Comparison of ENCODE assay signal across 11 cellular contexts in the genomic region with DNA sequence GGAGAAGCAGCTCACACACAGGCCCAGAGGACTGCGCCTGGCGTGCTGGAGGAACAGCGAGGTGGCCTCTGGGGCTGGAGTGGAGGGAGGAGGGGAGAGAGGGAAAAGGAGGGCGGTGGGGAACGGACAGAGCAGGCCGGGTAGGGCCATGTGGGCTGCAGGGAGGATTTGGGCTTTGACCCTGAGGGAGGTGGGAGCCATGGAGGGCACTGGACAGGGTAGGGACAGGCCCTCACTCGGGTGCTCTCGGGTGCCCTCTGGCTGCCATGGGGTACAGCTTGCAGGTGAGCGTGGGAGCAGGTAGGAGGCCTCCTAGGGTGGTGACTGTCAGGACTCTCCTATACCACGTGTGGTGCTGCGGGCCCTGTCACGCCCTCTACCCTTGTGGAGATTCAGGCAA. TPM values are rescaled to one million over a fixed set of nuclear protein-coding genes. Genes with fewer than 3 reads are reported as not detected.
DNase-seq lines count a peak whose midpoint lies in the region; FAIRE-seq and TF ChIP-seq lines count a peak whose summit lies in the region.
"Had no signal": no experiment of that assay in that cellular context is flagged by ENCODE, and none has a peak within 500 bp of the region (broad histone marks: within the 10 kb centered on the region; RNA-seq: fewer than 3 reads in every experiment).

No MANE protein-coding gene starts in this region.

- H3K36me3 ChIP-seq in DOHH2 (ENCODE audit: control insufficient read depth, low read length) (peaks cover 43% of the 10 kb centered on the region), OCI-LY3 (replicated peaks; ENCODE audit: low read depth, low read length) (peaks cover 50% of the 10 kb centered on the region), keratinocyte (ENCODE audit: control insufficient read depth in 2 of 2, extremely low read depth in 1 of 2, insufficient read depth in 2 of 2, low read length in 2 of 2) (peaks cover 11 to 19% of the 10 kb centered on the region in 2 experiments)

- DNase-seq in keratinocyte (ENCODE audit: low read depth, low spot score) = no peak
- DNase-seq in activated CD4-positive, alpha-beta T cell treated with anti-CD3 and anti-CD28 coated beads, Interleukin-2, amount 10 ng/mL, durations not matched to agents 7 days and 5 days = no peak
- no peak for DNase-seq in LoVo (ENCODE audit: low spot score)
- no peak for DNase-seq in NCI-H1694 treated with DMSO at 0.1 percent for 48 hours (lab: John Stamatoyannopoulos, UW)
- DNase-seq: hypothalamus; NK-92 treated with Interleukin-12 subunit alpha and Interleukin-12 subunit beta, amount 100 ng/mL, for 24 hours had no signal

- CTCF ChIA-PET in activated CD4-positive, alpha-beta T cell treated with anti-CD3 and anti-CD28 coated beads, Interleukin-2, amount 10 ng/mL, durations not matched to agents 7 days and 5 days (lab: Charles Lee) = no interaction called here

- H3K9ac ChIP-seq in OCI-LY3 (ENCODE audit: low read length) = no peak overlapping the region
- no peak overlapping the region for H3K9ac ChIP-seq in keratinocyte (ENCODE audit: control insufficient read depth, extremely low read depth, insufficient read depth, low read length)
- H3K9ac ChIP-seq: BLaER1 had no signal

- H3K27me3 Mint-ChIP-seq in activated CD4-positive, alpha-beta T cell treated with anti-CD3 and anti-CD28 coated beads, Interleukin-2, amount 10 ng/mL, durations not matched to agents 7 days and 5 days = no peaks in the 10 kb centered on the region

- H3K4me3 Mint-ChIP-seq in activated CD4-positive, alpha-beta T cell treated with anti-CD3 and anti-CD28 coated beads, Interleukin-2, amount 10 ng/mL, durations not matched to agents 7 days and 5 days = no peak overlapping the region

- H2AFZ ChIP-seq in OCI-LY3 (ENCODE audit: low read depth, low read length) (no peak overlapping the region), keratinocyte (ENCODE audit: control insufficient read depth, low read length) (no peak overlapping the region)

- no peaks in the 10 kb centered on the region for H4K20me1 ChIP-seq in DOHH2 (ENCODE audit: control insufficient read depth, insufficient read depth, low read depth, low read length)
- H4K20me1 ChIP-seq in OCI-LY3 (ENCODE audit: insufficient read depth, low read length) = no peaks in the 10 kb centered on the region
- no peaks in the 10 kb centered on the region for H4K20me1 ChIP-seq in keratinocyte (ENCODE audit: control insufficient read depth, extremely low read depth, insufficient read depth, low read length)

- H3K36me3 Mint-ChIP-seq in activated CD4-positive, alpha-beta T cell treated with anti-CD3 and anti-CD28 coated beads, Interleukin-2, amount 10 ng/mL, durations not matched to agents 7 days and 5 days (ENCODE audit: low read depth) = peaks cover 1% of the 10 kb centered on the region

- H3K4me3 ChIP-seq in DOHH2 (ENCODE audit: low read length) (no peak overlapping the region), OCI-LY3 (ENCODE audit: low read length) (no peak overlapping the region), keratinocyte (ENCODE audit: control insufficient read depth in 2 of 3, extremely low read depth in 1 of 3, insufficient read depth in 2 of 3, low read depth in 1 of 3, low read length in 3 of 3) (no peak overlapping the region)
- H3K4me3 ChIP-seq: BLaER1, vagina had no signal

- no peaks in the 10 kb centered on the region for H3K27me3 ChIP-seq in DOHH2 (ENCODE audit: control insufficient read depth, low read length)
- no peaks in the 10 kb centered on the region for H3K27me3 ChIP-seq in OCI-LY3 (ENCODE audit: low read depth, low read length)
- H3K27me3 ChIP-seq in keratinocyte (ENCODE audit: control insufficient read depth, extremely low read depth, insufficient read depth, low read length) = no peaks in the 10 kb centered on the region
- H3K27me3 ChIP-seq: BLaER1, vagina had no signal

- H3K79me2 ChIP-seq in DOHH2 (ENCODE audit: control insufficient read depth, low read length) (no peaks in the 10 kb centered on the region), OCI-LY3 (ENCODE audit: low read length) (no peaks in the 10 kb centered on the region), keratinocyte (ENCODE audit: control insufficient read depth, insufficient read depth, low read length) (no peaks in the 10 kb centered on the region)

- no peaks in the 10 kb centered on the region for H3K9me3 ChIP-seq in DOHH2 (ENCODE audit: control insufficient read depth, insufficient read depth, low read length)
- H3K9me3 ChIP-seq in OCI-LY3 (ENCODE audit: insufficient read depth, low read length) = no peaks in the 10 kb centered on the region
- no peaks in the 10 kb centered on the region for H3K9me3 ChIP-seq in keratinocyte (ENCODE audit: control insufficient read depth, low read depth, low read length)
- H3K9me3 ChIP-seq: BLaER1, vagina had no signal

- no peak overlapping the region for H3K4me2 ChIP-seq in DOHH2 (ENCODE audit: low read length)
- H3K4me2 ChIP-seq in OCI-LY3 (ENCODE audit: low read length) = no peak overlapping the region
- H3K4me2 ChIP-seq in keratinocyte (ENCODE audit: control insufficient read depth, extremely low read depth, insufficient read depth, low read depth, low read length) = no peak overlapping the region
- H3K4me2 ChIP-seq: BLaER1 had no signal

- POLR2A ChIA-PET in activated CD4-positive, alpha-beta T cell treated with anti-CD3 and anti-CD28 coated beads, Interleukin-2, amount 10 ng/mL, durations not matched to agents 7 days and 5 days (lab: Charles Lee) = no interaction called here

- no peaks in the 10 kb centered on the region for H3K4me1 Mint-ChIP-seq in activated CD4-positive, alpha-beta T cell treated with anti-CD3 and anti-CD28 coated beads, Interleukin-2, amount 10 ng/mL, durations not matched to agents 7 days and 5 days

- dilution Hi-C loops in keratinocyte (cut with MboI; ENCODE audit: extremely low pct_ligation_motif_present, low sequenced_read_pairs) = no loop called here

- no peaks in the 10 kb centered on the region for H3F3A ChIP-seq in DOHH2 (ENCODE audit: control insufficient read depth, insufficient read depth)

- H3K27ac ChIP-seq in DOHH2 (ENCODE audit: low read depth, low read length) (no peak overlapping the region), OCI-LY3 (ENCODE audit: low read length) (no peak overlapping the region), keratinocyte (ENCODE audit: control insufficient read depth, insufficient read depth, low read length) (no peak overlapping the region)
- H3K27ac ChIP-seq: BLaER1, vagina had no signal

- no peaks in the 10 kb centered on the region for H3K9me2 ChIP-seq in DOHH2 (replicated peaks; ENCODE audit: control insufficient read depth, low read length)

- peak; percentile 60 for FAIRE-seq in keratinocyte (lab: Jason Lieb, UNC)

- no peaks in the 10 kb centered on the region for H3K9me1 ChIP-seq in keratinocyte (ENCODE audit: control insufficient read depth, extremely low read depth, insufficient read depth, low read length)

- TF ChIP-seq CTCF in DOHH2 (IDR thresholded peaks at IDR 0.05; ENCODE audit: low read depth, low read length, poor library complexity, severe bottlenecking) (peak; percentile 58), OCI-LY3 (IDR thresholded peaks at IDR 0.05; ENCODE audit: low read depth, low read length) (peak; percentile 68), keratinocyte (optimal IDR thresholded peaks at IDR 0.05 in 1 of 3, IDR thresholded peaks at IDR 0.05 in 1 of 3, conservative IDR thresholded peaks at IDR 0.05 in 1 of 3; ENCODE audit: extremely low read depth in 1 of 3, insufficient read depth in 2 of 3, low read length in 3 of 3) (peak; percentile 84 to 91 (median 86))

- H3K4me1 ChIP-seq in DOHH2 (ENCODE audit: control insufficient read depth, low read length) = no peaks in the 10 kb centered on the region
- H3K4me1 ChIP-seq in OCI-LY3 (ENCODE audit: low read length) = no peaks in the 10 kb centered on the region
- no peaks in the 10 kb centered on the region for H3K4me1 ChIP-seq in keratinocyte (ENCODE audit: control insufficient read depth, extremely low read depth, insufficient read depth, low read length)
- H3K4me1 ChIP-seq: BLaER1, vagina had no signal

- no peak overlapping the region for H3K27ac Mint-ChIP-seq in activated CD4-positive, alpha-beta T cell treated with anti-CD3 and anti-CD28 coated beads, Interleukin-2, amount 10 ng/mL, durations not matched to agents 7 days and 5 days

- no peaks in the 10 kb centered on the region for H3K9me3 Mint-ChIP-seq in activated CD4-positive, alpha-beta T cell treated with anti-CD3 and anti-CD28 coated beads, Interleukin-2, amount 10 ng/mL, durations not matched to agents 7 days and 5 days

RNA-seq across cellular contexts. Expression of gene PLIN4, which starts 22.8 kb away (rescaled TPM):
- polyA plus RNA-seq in keratinocyte = 0.01 TPM in 1 of 3 replicates, not detected in the others
- polyA plus RNA-seq in keratinocyte (2011; ENCODE audit: low read depth) = not detected
- not detected in 2 replicates for polyA plus RNA-seq in keratinocyte (2011; cell fraction: cytosol; rRNA removed)
- 0.03 TPM in 1 of 2 replicates, not detected in the other for polyA plus RNA-seq in keratinocyte (2011; cell fraction: nucleus; rRNA removed)
- polyA plus RNA-seq in keratinocyte (2012; ENCODE audit: low replicate concordance) = 0.03 and 0.25 TPM in 2 replicates
- not detected in 3 replicates for polyA minus RNA-seq in keratinocyte
- not detected for polyA minus RNA-seq in keratinocyte (2011; cell fraction: cytosol; rRNA and poly(A)+ RNA removed)
- not detected in 2 replicates for polyA minus RNA-seq in keratinocyte (2011; cell fraction: nucleus; rRNA and poly(A)+ RNA removed)
- total RNA-seq in activated CD4-positive, alpha-beta T cell treated with anti-CD3 and anti-CD28 coated beads, Interleukin-2, amount 10 ng/mL, durations not matched to agents 7 days and 5 days = not detected
- total RNA-seq: T-helper 1 cell treated with Interleukin-12 subunit alpha and Interleukin-12 subunit beta and Interleukin-4 antibody, amounts not matched to agents 30 ng/mL and 1 ng/mL, for 36 hours had no signal

RNA-seq across cellular contexts. Expression of gene HDGFL2, which starts 23.4 kb away (rescaled TPM):
- polyA plus RNA-seq in keratinocyte = 19.5 to 22.0 TPM (median 21.6 TPM) in 3 replicates
- 19.5 TPM for polyA plus RNA-seq in keratinocyte (2011; ENCODE audit: low read depth)
- 10.0 and 22.2 TPM in 2 replicates for polyA plus RNA-seq in keratinocyte (2011; cell fraction: cytosol; rRNA removed)
- 21.4 and 30.6 TPM in 2 replicates for polyA plus RNA-seq in keratinocyte (2011; cell fraction: nucleus; rRNA removed)
- polyA plus RNA-seq in keratinocyte (2012; ENCODE audit: low replicate concordance) = 6.9 and 42.1 TPM in 2 replicates
- 10.4 to 18.6 TPM (median 10.5 TPM) in 3 replicates for polyA minus RNA-seq in keratinocyte
- polyA minus RNA-seq in keratinocyte (2011; cell fraction: cytosol; rRNA and poly(A)+ RNA removed) = 24.7 TPM
- 8.8 and 11.4 TPM in 2 replicates for polyA minus RNA-seq in keratinocyte (2011; cell fraction: nucleus; rRNA and poly(A)+ RNA removed)
- 10 to 100 TPM; 58.3 to 62.1 TPM for total RNA-seq in activated CD4-positive, alpha-beta T cell treated with anti-CD3 and anti-CD28 coated beads, Interleukin-2, amount 10 ng/mL, durations not matched to agents 7 days and 5 days

RNA-seq across cellular contexts. Expression of gene UBXN6, which starts 37.9 kb away (rescaled TPM):
- polyA plus RNA-seq in keratinocyte = 36.4 to 63.1 TPM (median 48.2 TPM) in 3 replicates
- polyA plus RNA-seq in keratinocyte (2011; ENCODE audit: low read depth) = 48.9 TPM
- polyA plus RNA-seq in keratinocyte (2011; cell fraction: cytosol; rRNA removed) = 36.7 and 82.9 TPM in 2 replicates
- polyA plus RNA-seq in keratinocyte (2011; cell fraction: nucleus; rRNA removed) = 38.6 and 44.6 TPM in 2 replicates
- polyA plus RNA-seq in keratinocyte (2012; ENCODE audit: low replicate concordance) = 75.6 and 83.5 TPM in 2 replicates
- polyA minus RNA-seq in keratinocyte = 30.9 to 48.0 TPM (median 47.7 TPM) in 3 replicates
- polyA minus RNA-seq in keratinocyte (2011; cell fraction: cytosol; rRNA and poly(A)+ RNA removed) = 82.1 TPM
- 18.5 and 24.9 TPM in 2 replicates for polyA minus RNA-seq in keratinocyte (2011; cell fraction: nucleus; rRNA and poly(A)+ RNA removed)
- 10 to 100 TPM; 36.2 to 44.6 TPM for total RNA-seq in activated CD4-positive, alpha-beta T cell treated with anti-CD3 and anti-CD28 coated beads, Interleukin-2, amount 10 ng/mL, durations not matched to agents 7 days and 5 days

RNA-seq across cellular contexts. Expression of gene PLIN5, which starts 39.6 kb away (rescaled TPM):
- polyA plus RNA-seq in keratinocyte = 0.04 TPM in 1 of 3 replicates, not detected in the others
- polyA plus RNA-seq in keratinocyte (2011; ENCODE audit: low read depth) = 0.50 TPM
- polyA plus RNA-seq in keratinocyte (2011; cell fraction: cytosol; rRNA removed) = not detected in 2 replicates
- 0.19 and 0.27 TPM in 2 replicates for polyA plus RNA-seq in keratinocyte (2011; cell fraction: nucleus; rRNA removed)
- polyA plus RNA-seq in keratinocyte (2012; ENCODE audit: low replicate concordance) = 0.06 TPM in 1 of 2 replicates, not detected in the other
- not detected in 3 replicates for polyA minus RNA-seq in keratinocyte
- not detected for polyA minus RNA-seq in keratinocyte (2011; cell fraction: cytosol; rRNA and poly(A)+ RNA removed)
- polyA minus RNA-seq in keratinocyte (2011; cell fraction: nucleus; rRNA and poly(A)+ RNA removed) = not detected in 2 replicates
- total RNA-seq in activated CD4-positive, alpha-beta T cell treated with anti-CD3 and anti-CD28 coated beads, Interleukin-2, amount 10 ng/mL, durations not matched to agents 7 days and 5 days = not detected
- total RNA-seq: T-helper 1 cell treated with Interleukin-12 subunit alpha and Interleukin-12 subunit beta and Interleukin-4 antibody, amounts not matched to agents 30 ng/mL and 1 ng/mL, for 36 hours had no signal

RNA-seq across cellular contexts. Expression of gene LRG1, which starts 44.4 kb away (rescaled TPM):
- polyA plus RNA-seq in keratinocyte = 1.2 to 3.5 TPM (median 1.3 TPM) in 3 replicates
- polyA plus RNA-seq in keratinocyte (2011; ENCODE audit: low read depth) = 0.51 TPM
- 1.2 and 1.5 TPM in 2 replicates for polyA plus RNA-seq in keratinocyte (2011; cell fraction: cytosol; rRNA removed)
- polyA plus RNA-seq in keratinocyte (2011; cell fraction: nucleus; rRNA removed) = 2.8 and 3.9 TPM in 2 replicates
- polyA plus RNA-seq in keratinocyte (2012; ENCODE audit: low replicate concordance) = 0.78 and 1.9 TPM in 2 replicates
- 0.83 to 5.8 TPM (median 1.4 TPM) in 3 replicates for polyA minus RNA-seq in keratinocyte
- polyA minus RNA-seq in keratinocyte (2011; cell fraction: cytosol; rRNA and poly(A)+ RNA removed) = 1.7 TPM
- polyA minus RNA-seq in keratinocyte (2011; cell fraction: nucleus; rRNA and poly(A)+ RNA removed) = 1.9 and 2.3 TPM in 2 replicates
- under 1 TPM in 1 of 2 experiments, not detected in 1; 0.07 TPM for total RNA-seq in activated CD4-positive, alpha-beta T cell treated with anti-CD3 and anti-CD28 coated beads, Interleukin-2, amount 10 ng/mL, durations not matched to agents 7 days and 5 days
